Comparison of ENCODE assay signal across 1 cellular context in genomic region chr17:77095461-77095860, GRCh38.
TF ChIP-seq lines count a peak whose summit lies in the region.

No MANE protein-coding gene starts in this region.

TF ChIP-seq in K562, 482 proteins besides CTCF, POLR2A, EP300 and RAD21:
- no peak for TF ChIP-seq SIRT6 (IDR thresholded peaks at IDR 0.05; ENCODE audit: low read depth, low read length)
- TF ChIP-seq SUPT5H (IDR thresholded peaks at IDR 0.05): 0 out of 2 replicates have a peak, but pooled peaks have one; percentile 32
TF ChIP-seq in K562: peak in this region for 1.
